27 cellular contexts compared by ENCODE assay signal in genomic region chr15:41150279-41150678, GRCh38. TPM values are rescaled to one million over a fixed set of nuclear protein-coding genes. Genes with fewer than 3 reads are reported as not detected.
DNase-seq lines count a peak whose midpoint lies in the region; ATAC-seq, FAIRE-seq and TF ChIP-seq lines count a peak whose summit lies in the region.
"Had no signal": no experiment of that assay in that cellular context is flagged by ENCODE, and none has a peak within 500 bp of the region (broad histone marks: within the 10 kb centered on the region; RNA-seq: fewer than 3 reads in every experiment).

No MANE protein-coding gene starts in this region.

- no peaks in the 10 kb centered on the region for H3K27me3 Mint-ChIP-seq in activated CD8-positive, alpha-beta T cell treated with anti-CD3 and anti-CD28 coated beads, Interleukin-2, amount 10 ng/mL, durations not matched to agents 7 days and 5 days (ENCODE audit: low read depth)
- H3K27me3 Mint-ChIP-seq in activated CD8-positive, alpha-beta T cell treated with anti-CD3 and anti-CD28 coated beads for 36 hours: no peaks in the 10 kb centered on the region
- peaks cover 3% of the 10 kb centered on the region for H3K27me3 Mint-ChIP-seq in neural progenitor cell (ENCODE audit: insufficient read depth, low read depth)

- H3K18ac ChIP-seq in H1 (ENCODE audit: extremely low read depth, low read length): no peak overlapping the region

- H3K4me1 Mint-ChIP-seq in activated CD8-positive, alpha-beta T cell treated with anti-CD3 and anti-CD28 coated beads, Interleukin-2, amount 10 ng/mL, durations not matched to agents 7 days and 5 days (ENCODE audit: low read depth): peaks cover 19% of the 10 kb centered on the region
- H3K4me1 Mint-ChIP-seq in activated CD8-positive, alpha-beta T cell treated with anti-CD3 and anti-CD28 coated beads for 36 hours (ENCODE audit: low read depth): peaks cover 7% of the 10 kb centered on the region
- H3K4me1 Mint-ChIP-seq in neural progenitor cell: no peaks in the 10 kb centered on the region
- H3K4me1 Mint-ChIP-seq: nephron had no signal

- H3K4me2 ChIP-seq in PC-9: peak overlapping the region; percentile 10; the same call in 1 of the 2 replicates
- H3K4me2 ChIP-seq in H1 (ENCODE audit: insufficient read depth in 1 of 2, low read depth in 2 of 2, low read length in 2 of 2): no peak overlapping the region
- H3K4me2 ChIP-seq in neural progenitor cell: no peak overlapping the region
- H3K4me2 ChIP-seq: smooth muscle cell had no signal

- ATAC-seq in activated CD8-positive, alpha-beta T cell treated with anti-CD3 and anti-CD28 coated beads, Interleukin-2, amount 10 ng/mL, durations not matched to agents 7 days and 5 days: no peak
- no peak for ATAC-seq in activated CD8-positive, alpha-beta T cell treated with anti-CD3 and anti-CD28 coated beads for 36 hours
- no peak for ATAC-seq in HG03159 (IDR thresholded peaks at IDR 0.05; ENCODE audit: unreplicated experiment)

- no peak overlapping the region for H2BK5ac ChIP-seq in H1 (ENCODE audit: low read depth, low read length)

- TF ChIP-seq RAD21 in H1 (IDR thresholded peaks at IDR 0.05 in 1 of 2, conservative IDR thresholded peaks at IDR 0.05 in 1 of 2; ENCODE audit: low read depth in 2 of 2, low read length in 2 of 2): no peak

- no peaks in the 10 kb centered on the region for H3K36me3 ChIP-seq in PC-9 (ENCODE audit: low read depth)
- no peaks in the 10 kb centered on the region for H3K36me3 ChIP-seq in H1 (ENCODE audit: control insufficient read depth in 2 of 4, insufficient read depth in 4 of 4, low read length in 3 of 4)
- H3K36me3 ChIP-seq in neural progenitor cell: no peaks in the 10 kb centered on the region
- no peaks in the 10 kb centered on the region for H3K36me3 ChIP-seq in effector memory CD4-positive, alpha-beta T cell (ENCODE audit: control insufficient read depth, insufficient read depth, low read length)
- H3K36me3 ChIP-seq: brain microvascular endothelial cell, ovary, stomach, thyroid gland, vagina had no signal

- no peak overlapping the region for H3K4ac ChIP-seq in H1 (replicated peaks; ENCODE audit: insufficient read length, low read depth, low read length)

- H3K79me2 ChIP-seq in PC-9 (ENCODE audit: low read depth) (no peaks in the 10 kb centered on the region), H1 (ENCODE audit: control insufficient read depth in 1 of 2, insufficient read depth in 2 of 2, low read length in 2 of 2) (no peaks in the 10 kb centered on the region), neural progenitor cell (ENCODE audit: low read depth) (no peaks in the 10 kb centered on the region)

- H4K20me1 ChIP-seq in PC-9 (ENCODE audit: insufficient read depth): no peaks in the 10 kb centered on the region
- no peaks in the 10 kb centered on the region for H4K20me1 ChIP-seq in H1 (replicated peaks in 1 of 2; ENCODE audit: control insufficient read depth in 1 of 2, insufficient read depth in 2 of 2, low read length in 2 of 2)
- no peaks in the 10 kb centered on the region for H4K20me1 ChIP-seq in neural progenitor cell (ENCODE audit: low read depth)

- POLR2A ChIA-PET in activated CD8-positive, alpha-beta T cell treated with anti-CD3 and anti-CD28 coated beads, Interleukin-2, amount 10 ng/mL, durations not matched to agents 7 days and 5 days (lab: Charles Lee): no interaction called here
- POLR2A ChIA-PET in activated CD8-positive, alpha-beta T cell treated with anti-CD3 and anti-CD28 coated beads for 36 hours (lab: Charles Lee): interaction anchor here (1.0 kb wide), 1 partner anchor 36 kb away, joined by 3 read pairs; no protein-coding TSS in a partner anchor
- POLR2A ChIA-PET in PC-9 (lab: Charles Lee; ENCODE audit: unreplicated experiment): no interaction called here
- POLR2A ChIA-PET in H1 (lab: Charles Lee; ENCODE audit: partially characterized antibody): no interaction called here

- H3K27ac ChIP-seq in PC-9: no peak overlapping the region
- no peak overlapping the region for H3K27ac ChIP-seq in H1 (ENCODE audit: low read depth, low read length)
- no peak overlapping the region for H3K27ac ChIP-seq in neural progenitor cell
- H3K27ac ChIP-seq in effector memory CD4-positive, alpha-beta T cell (ENCODE audit: insufficient read depth, low read length, poor library complexity, severe bottlenecking): no peak overlapping the region
- H3K27ac ChIP-seq: brain microvascular endothelial cell, ovary, RWPE1, stomach, thyroid gland, vagina had no signal

- DNase-seq in activated CD8-positive, alpha-beta T cell treated with anti-CD3 and anti-CD28 coated beads, Interleukin-2, amount 10 ng/mL, durations not matched to agents 7 days and 5 days: no peak
- DNase-seq in activated CD8-positive, alpha-beta T cell treated with anti-CD3 and anti-CD28 coated beads for 36 hours: no peak
- no peak for DNase-seq in PC-9
- no peak for DNase-seq in H1 (ENCODE audit: low read depth in 1 of 2, low spot score in 2 of 2)
- DNase-seq in neural progenitor cell (ENCODE audit: low spot score): no peak
- DNase-seq in effector memory CD4-positive, alpha-beta T cell: no peak
- no peak for DNase-seq in ACHN
- DNase-seq: activated T-cell treated with anti-CD3 and anti-CD28 coated beads for 4 hours, COR-L47, DMS79, GDM1, head of caudate nucleus, kidney glomerular epithelial cell, NCI-H1436 treated with DMSO at 0.1 percent for 48 hours, NCI-H2107, NCI-H446 treated with DMSO at 0.1 percent for 48 hours, NCI-H82, ovary, stomach, thyroid gland had no signal

- intact Hi-C loops in activated CD8-positive, alpha-beta T cell treated with anti-CD3 and anti-CD28 coated beads for 36 hours (cut with micrococcal nuclease): no loop called here
- intact Hi-C loops in PC-9 (cut with micrococcal nuclease; ENCODE audit: unreplicated experiment): no loop called here

- no peaks in the 10 kb centered on the region for H3K9me3 ChIP-seq in PC-9 (ENCODE audit: insufficient read depth, low read depth)
- H3K9me3 ChIP-seq in H1 (ENCODE audit: insufficient read depth in 2 of 2, low read depth in 1 of 2, low read length in 1 of 2): peaks cover 0 to 7% of the 10 kb centered on the region in 2 experiments; a peak in 1 of 4 replicates
- H3K9me3 ChIP-seq in neural progenitor cell (ENCODE audit: low read depth): no peaks in the 10 kb centered on the region
- H3K9me3 ChIP-seq in effector memory CD4-positive, alpha-beta T cell (ENCODE audit: control insufficient read depth, low read length): no peaks in the 10 kb centered on the region
- H3K9me3 ChIP-seq: ovary, stomach, thyroid gland, vagina had no signal

- H3K9me3 Mint-ChIP-seq in activated CD8-positive, alpha-beta T cell treated with anti-CD3 and anti-CD28 coated beads, Interleukin-2, amount 10 ng/mL, durations not matched to agents 7 days and 5 days (ENCODE audit: insufficient read depth): no peaks in the 10 kb centered on the region
- no peaks in the 10 kb centered on the region for H3K9me3 Mint-ChIP-seq in activated CD8-positive, alpha-beta T cell treated with anti-CD3 and anti-CD28 coated beads for 36 hours
- H3K9me3 Mint-ChIP-seq in neural progenitor cell: peaks cover 5% of the 10 kb centered on the region

- TF ChIP-seq POLR2A in H1 (IDR thresholded peaks at IDR 0.05; ENCODE audit: control extremely low read depth in 1 of 2, low read depth in 2 of 2, low read length in 2 of 2): no peak

- no peak overlapping the region for H3K23ac ChIP-seq in H1 (ENCODE audit: insufficient read length)

- no peak overlapping the region for H2AFZ ChIP-seq in PC-9
- peak overlapping the region; percentile 81; the same call in 1 of the 2 replicates for H2AFZ ChIP-seq in H1 (ENCODE audit: low read length)
- peak overlapping the region; percentile 68 for H2AFZ ChIP-seq in neural progenitor cell (replicated peaks)

- H2BK120ac ChIP-seq in H1 (replicated peaks; ENCODE audit: low read depth, low read length): no peak overlapping the region

- TF ChIP-seq EP300 in H1 (IDR thresholded peaks at IDR 0.05; ENCODE audit: borderline replicate concordance in 1 of 2, low read depth in 2 of 2, low read length in 2 of 2): no peak

- no peak overlapping the region for H4K5ac ChIP-seq in H1 (ENCODE audit: insufficient read length, low read depth, low read length)

- peaks cover 31% of the 10 kb centered on the region for H3K4me1 ChIP-seq in PC-9 (replicated peaks; ENCODE audit: insufficient read depth)
- no peaks in the 10 kb centered on the region for H3K4me1 ChIP-seq in H1 (replicated peaks in 1 of 4; ENCODE audit: control insufficient read depth in 3 of 4, insufficient read depth in 4 of 4, low read length in 3 of 4)
- no peaks in the 10 kb centered on the region for H3K4me1 ChIP-seq in neural progenitor cell
- peaks cover 5% of the 10 kb centered on the region for H3K4me1 ChIP-seq in effector memory CD4-positive, alpha-beta T cell (ENCODE audit: control insufficient read depth, insufficient read depth, low read length, poor library complexity, severe bottlenecking)
- H3K4me1 ChIP-seq: thyroid gland, vagina had no signal

- no peak overlapping the region for H4K8ac ChIP-seq in H1 (ENCODE audit: extremely low read depth, insufficient read depth, low read length)

- H3K14ac ChIP-seq in H1 (ENCODE audit: insufficient read length): no peak overlapping the region

- no peak overlapping the region for H2BK12ac ChIP-seq in H1 (ENCODE audit: low read depth, low read length)

- no peak overlapping the region for H3K4me3 ChIP-seq in PC-9
- H3K4me3 ChIP-seq in H1 (ENCODE audit: extremely low read depth in 1 of 4, insufficient read depth in 2 of 4, low read depth in 3 of 4, low read length in 4 of 4): no peak overlapping the region
- no peak overlapping the region for H3K4me3 ChIP-seq in neural progenitor cell
- H3K4me3 ChIP-seq in effector memory CD4-positive, alpha-beta T cell (ENCODE audit: insufficient read depth, low read depth, low read length, poor library complexity, severe bottlenecking): no peak overlapping the region
- H3K4me3 ChIP-seq: lung, ovary, smooth muscle cell, stomach, thyroid gland, vagina had no signal

- in situ Hi-C loops in ACHN (cut with HindIII; ENCODE audit: low pct_ligation_motif_present, low pct_unique_long_range_greater_than_20kb, low sequenced_read_pairs): no loop called here

- WGBS in H1 (ENCODE audit: extremely low coverage in 1 of 2, insufficient coverage in 1 of 2, insufficient read length in 1 of 2, insufficient replicate concordance in 2 of 2, low coverage in 1 of 2, low lambda C conversion rate in 2 of 2, missing lambda C conversion rate in 1 of 2), 2 experiments: 86% methylated on average over 4 of the region's 4 CpGs; no CpG with 5 or more reads in 1 of the 2 experiments

- no peaks in the 10 kb centered on the region for H3K23me2 ChIP-seq in H1 (ENCODE audit: low read depth, low read length)

- no peak overlapping the region for H2BK20ac ChIP-seq in H1 (ENCODE audit: low read length)

- H4K91ac ChIP-seq in H1 (replicated peaks; ENCODE audit: insufficient read length, low read length): no peak overlapping the region

- no peaks in the 10 kb centered on the region for H3K36me3 Mint-ChIP-seq in activated CD8-positive, alpha-beta T cell treated with anti-CD3 and anti-CD28 coated beads, Interleukin-2, amount 10 ng/mL, durations not matched to agents 7 days and 5 days (ENCODE audit: low read depth)
- H3K36me3 Mint-ChIP-seq in activated CD8-positive, alpha-beta T cell treated with anti-CD3 and anti-CD28 coated beads for 36 hours (ENCODE audit: low read depth): no peaks in the 10 kb centered on the region
- H3K36me3 Mint-ChIP-seq in neural progenitor cell: no peaks in the 10 kb centered on the region

- H2AK5ac ChIP-seq in H1 (ENCODE audit: low read depth, low read length): no peak overlapping the region

- no peaks in the 10 kb centered on the region for H3K27me3 ChIP-seq in PC-9 (ENCODE audit: insufficient read depth, low read depth)
- no peaks in the 10 kb centered on the region for H3K27me3 ChIP-seq in H1 (replicated peaks in 1 of 4; ENCODE audit: control insufficient read depth in 3 of 4, extremely low read depth in 1 of 4, insufficient read depth in 3 of 4, low read length in 3 of 4)
- H3K27me3 ChIP-seq in neural progenitor cell: no peaks in the 10 kb centered on the region
- no peaks in the 10 kb centered on the region for H3K27me3 ChIP-seq in effector memory CD4-positive, alpha-beta T cell (replicated peaks; ENCODE audit: control insufficient read depth, insufficient read depth, low read length, poor library complexity, severe bottlenecking)
- H3K27me3 ChIP-seq: brain microvascular endothelial cell, ovary, stomach, thyroid gland, vagina had no signal

- no peak for TF ChIP-seq CTCF in activated CD8-positive, alpha-beta T cell treated with anti-CD3 and anti-CD28 coated beads for 36 hours (IDR thresholded peaks at IDR 0.05)
- no peak for TF ChIP-seq CTCF in PC-9 (conservative IDR thresholded peaks at IDR 0.05)
- TF ChIP-seq CTCF in H1 (IDR thresholded peaks at IDR 0.05; ENCODE audit: control extremely low read depth in 1 of 3, insufficient read depth in 1 of 3, low read depth in 1 of 3, low read length in 3 of 3): no peak
- TF ChIP-seq CTCF in neural progenitor cell (IDR thresholded peaks at IDR 0.05): no peak

- H3K9me2 ChIP-seq in PC-9 (ENCODE audit: insufficient read depth): no peaks in the 10 kb centered on the region

- H3F3A ChIP-seq in PC-9 (ENCODE audit: insufficient read depth, low read depth) (peaks cover 13% of the 10 kb centered on the region; the same call in 1 of the 2 replicates), neural progenitor cell (ENCODE audit: low read depth) (no peaks in the 10 kb centered on the region)

- no peak for FAIRE-seq in H1 (lab: Jason Lieb, UNC)

- no peak overlapping the region for H3K4me3 Mint-ChIP-seq in activated CD8-positive, alpha-beta T cell treated with anti-CD3 and anti-CD28 coated beads, Interleukin-2, amount 10 ng/mL, durations not matched to agents 7 days and 5 days
- H3K4me3 Mint-ChIP-seq in activated CD8-positive, alpha-beta T cell treated with anti-CD3 and anti-CD28 coated beads for 36 hours: no peak overlapping the region
- H3K4me3 Mint-ChIP-seq in neural progenitor cell: no peak overlapping the region
- H3K4me3 Mint-ChIP-seq: nephron had no signal

- no peak overlapping the region for H3K56ac ChIP-seq in H1 (replicated peaks; ENCODE audit: insufficient read length, low read depth, low read length)

- CTCF ChIA-PET in activated CD8-positive, alpha-beta T cell treated with anti-CD3 and anti-CD28 coated beads, Interleukin-2, amount 10 ng/mL, durations not matched to agents 7 days and 5 days (lab: Charles Lee): interaction anchor here (0.8 to 1.5 kb wide), 4 partner anchors 81 to 256 kb away, joined by 3 to 5 read pairs (median 4); partner anchors contain the start of genes CHP1 and VPS18
- CTCF ChIA-PET in activated CD8-positive, alpha-beta T cell treated with anti-CD3 and anti-CD28 coated beads for 36 hours (lab: Charles Lee): no interaction called here
- CTCF ChIA-PET in PC-9 (lab: Charles Lee) (no interaction called here), H1 (lab: Charles Lee; ENCODE audit: partially characterized antibody) (no interaction called here)

- H3K9ac ChIP-seq in H1 (replicated peaks in 1 of 4; ENCODE audit: extremely low read depth in 1 of 4, low read depth in 3 of 4, low read length in 3 of 4) (no peak overlapping the region), neural progenitor cell (no peak overlapping the region)

- H3K79me1 ChIP-seq in H1 (ENCODE audit: low read depth, low read length): no peaks in the 10 kb centered on the region

- no peak overlapping the region for H2BK15ac ChIP-seq in H1 (ENCODE audit: low read length)

- H3K27ac Mint-ChIP-seq in activated CD8-positive, alpha-beta T cell treated with anti-CD3 and anti-CD28 coated beads, Interleukin-2, amount 10 ng/mL, durations not matched to agents 7 days and 5 days: peak overlapping the region; percentile 48
- no peak overlapping the region for H3K27ac Mint-ChIP-seq in activated CD8-positive, alpha-beta T cell treated with anti-CD3 and anti-CD28 coated beads for 36 hours
- no peak overlapping the region for H3K27ac Mint-ChIP-seq in neural progenitor cell

- no TSS peak for BruUV-seq in PC-9 (replicated peaks; lab: Mats Ljungman, UMichigan)

RNA-seq across cellular contexts. Expression of gene INO80, which starts 34.2 kb away (rescaled TPM):
- 10 to 100 TPM; 23.8 to 28.1 TPM for total RNA-seq in activated CD8-positive, alpha-beta T cell treated with anti-CD3 and anti-CD28 coated beads, Interleukin-2, amount 10 ng/mL, durations not matched to agents 7 days and 5 days
- total RNA-seq in activated CD8-positive, alpha-beta T cell treated with anti-CD3 and anti-CD28 coated beads for 36 hours: 10 to 100 TPM; 19.1 to 20.2 TPM
- 11.3 and 18.8 TPM in 2 replicates for total RNA-seq in PC-9 (2021)
- total RNA-seq in H1 (2021; fragmentation: NEBNext Ultra II Directional; extraction: Animal tissue kit (Norgen Biotek cat#: 25700)): 22.1 and 24.5 TPM in 2 replicates
- polyA plus RNA-seq in H1 (2011; rRNA removed): 4.3 and 7.2 TPM in 2 replicates
- 6.0 TPM for polyA plus RNA-seq in H1 (2011; cell fraction: cytosol; rRNA removed)
- 12.6 TPM for polyA plus RNA-seq in H1 (2011; cell fraction: nucleus; rRNA removed)
- polyA plus RNA-seq in H1 (2012, experiment 1 of 2): 10.9 to 14.2 TPM (median 13.5 TPM) in 4 replicates
- 0.94 TPM for polyA plus RNA-seq in H1 (2012, experiment 2 of 2)
- 11.6 TPM for polyA plus RNA-seq in H1 (2013, experiment 1 of 2)
- 12.1 TPM for polyA plus RNA-seq in H1 (2013, experiment 2 of 2)
- 12.5 and 12.9 TPM in 2 replicates for polyA minus RNA-seq in H1 (2011; rRNA and poly(A)+ RNA removed)
- polyA minus RNA-seq in H1 (2011; cell fraction: cytosol; rRNA and poly(A)+ RNA removed): 9.7 TPM
- polyA minus RNA-seq in H1 (2011; cell fraction: nucleus; rRNA and poly(A)+ RNA removed): 16.1 TPM
- total RNA-seq in neural progenitor cell (ENCODE audit: low replicate concordance): 14.8 and 25.4 TPM in 2 replicates
